9 cellular contexts compared by ENCODE assay signal in genomic region chr1:218426343-218426657, GRCh38.
DNase-seq lines count a peak whose midpoint lies in the region; ATAC-seq and TF ChIP-seq lines count a peak whose summit lies in the region.
"Had no signal": no experiment of that assay in that cellular context is flagged by ENCODE, and none has a peak within 500 bp of the region (broad histone marks: within the 10 kb centered on the region; RNA-seq: fewer than 3 reads in every experiment).

No MANE protein-coding gene starts in this region.

- no peaks in the 10 kb centered on the region for H3K27me3 ChIP-seq in PC-3 (ENCODE audit: low read length)

- no peak overlapping the region for H3K4me3 Mint-ChIP-seq in stimulated activated effector memory CD8-positive, alpha-beta T cell treated with anti-CD3 and anti-CD28 coated beads, Interleukin-12 subunit alpha, Interleukin-12 subunit beta, amount 100 ng/mL, for 72 hours

- POLR2A ChIA-PET in PC-3 (lab: Charles Lee; ENCODE audit: unreplicated experiment) = no interaction called here

- BruUV-seq in PC-3 (replicated peaks; lab: Mats Ljungman, UMichigan) = no TSS peak

- intact Hi-C loops in PC-3 (cut with micrococcal nuclease) = no loop called here

- H3K9ac ChIP-seq in PC-3 (ENCODE audit: low read length) = peak overlapping the region; percentile 13

- CTCF ChIA-PET in PC-3 (lab: Charles Lee) = no interaction called here

- H3K9me3 ChIP-seq in PC-3 (ENCODE audit: low read length) = no peaks in the 10 kb centered on the region

- peak; percentile 51 for DNase-seq in EL
- peak; percentile 87 for DNase-seq in PC-3
- DNase-seq in epithelial cell of prostate (ENCODE audit: low read depth, low spot score) = peak; percentile 29
- DNase-seq in medulla oblongata (ENCODE audit: extremely low spot score) = peak; percentile 84
- DNase-seq in stimulated activated effector memory CD8-positive, alpha-beta T cell treated with anti-CD3 and anti-CD28 coated beads, Interleukin-12 subunit alpha, Interleukin-12 subunit beta, amount 100 ng/mL, for 72 hours (ENCODE audit: low spot score in 2 of 2) = no peak
- no peak for DNase-seq in effector CD4-positive, alpha-beta T cell
- DNase-seq: stimulated activated CD4-positive, alpha-beta T cell treated with anti-CD3 and anti-CD28 coated beads, Interleukin-4, amount 100 ng/mL, for 4 hours had no signal

- peaks cover 10% of the 10 kb centered on the region for H3F3A ChIP-seq in PC-3 (ENCODE audit: low read length, unreplicated experiment)

- H4K20me1 ChIP-seq in PC-3 (ENCODE audit: low read length) = no peaks in the 10 kb centered on the region

- no peak overlapping the region for H3K27ac Mint-ChIP-seq in stimulated activated effector memory CD8-positive, alpha-beta T cell treated with anti-CD3 and anti-CD28 coated beads, Interleukin-12 subunit alpha, Interleukin-12 subunit beta, amount 100 ng/mL, for 72 hours

- peak overlapping the region; percentile 43 for H3K4me2 ChIP-seq in PC-3 (ENCODE audit: low read length)

- peaks cover 25% of the 10 kb centered on the region for H3K36me3 ChIP-seq in PC-3 (ENCODE audit: low read depth, low read length)

- H3K4me3 ChIP-seq in PC-3 (ENCODE audit: low read length) = no peak overlapping the region

- H3K36me3 Mint-ChIP-seq in stimulated activated effector memory CD8-positive, alpha-beta T cell treated with anti-CD3 and anti-CD28 coated beads, Interleukin-12 subunit alpha, Interleukin-12 subunit beta, amount 100 ng/mL, for 72 hours = no peaks in the 10 kb centered on the region

- TF ChIP-seq CTCF in PC-3 (conservative IDR thresholded peaks at IDR 0.05; ENCODE audit: low read depth, low read length) = no peak

- ATAC-seq in PC-3 = peak; percentile 31
- ATAC-seq in stimulated activated effector memory CD8-positive, alpha-beta T cell treated with anti-CD3 and anti-CD28 coated beads, Interleukin-12 subunit alpha, Interleukin-12 subunit beta, amount 100 ng/mL, for 72 hours = no peak
- no peak for ATAC-seq in GM19452 (IDR thresholded peaks at IDR 0.05; ENCODE audit: unreplicated experiment)
- no peak for ATAC-seq in GM19351 (IDR thresholded peaks at IDR 0.05; ENCODE audit: unreplicated experiment)

- H3K4me1 ChIP-seq in PC-3 (ENCODE audit: insufficient read depth, low read length) = peaks cover 40% of the 10 kb centered on the region

- H3K9me2 ChIP-seq in PC-3 (replicated peaks; ENCODE audit: low read length) = no peaks in the 10 kb centered on the region

- no peak overlapping the region for H2AFZ ChIP-seq in PC-3 (ENCODE audit: low read length)

- no peaks in the 10 kb centered on the region for H3K4me1 Mint-ChIP-seq in stimulated activated effector memory CD8-positive, alpha-beta T cell treated with anti-CD3 and anti-CD28 coated beads, Interleukin-12 subunit alpha, Interleukin-12 subunit beta, amount 100 ng/mL, for 72 hours

- H3K27ac ChIP-seq in PC-3 (ENCODE audit: low read length) (peak overlapping the region; percentile 76), epithelial cell of prostate (peak overlapping the region; percentile 59)

- peaks cover 70% of the 10 kb centered on the region for H3K79me2 ChIP-seq in PC-3 (ENCODE audit: low read length)

- H3K9me3 Mint-ChIP-seq in stimulated activated effector memory CD8-positive, alpha-beta T cell treated with anti-CD3 and anti-CD28 coated beads, Interleukin-12 subunit alpha, Interleukin-12 subunit beta, amount 100 ng/mL, for 72 hours = no peaks in the 10 kb centered on the region

Comparison
In these comparisons a context has a peak if more than half of its experiments do, and no peak if none do; other contexts are left out.
1. DNase-seq: peak in EL (single experiment), PC-3 (single experiment), epithelial cell of prostate (single experiment) and medulla oblongata (single experiment); none in stimulated activated effector memory CD8-positive, alpha-beta T cell treated with anti-CD3 and anti-CD28 coated beads, Interleukin-12 subunit alpha, Interleukin-12 subunit beta, amount 100 ng/mL, for 72 hours (0 of 2) and effector CD4-positive, alpha-beta T cell (single experiment).